In the genomic region with DNA sequence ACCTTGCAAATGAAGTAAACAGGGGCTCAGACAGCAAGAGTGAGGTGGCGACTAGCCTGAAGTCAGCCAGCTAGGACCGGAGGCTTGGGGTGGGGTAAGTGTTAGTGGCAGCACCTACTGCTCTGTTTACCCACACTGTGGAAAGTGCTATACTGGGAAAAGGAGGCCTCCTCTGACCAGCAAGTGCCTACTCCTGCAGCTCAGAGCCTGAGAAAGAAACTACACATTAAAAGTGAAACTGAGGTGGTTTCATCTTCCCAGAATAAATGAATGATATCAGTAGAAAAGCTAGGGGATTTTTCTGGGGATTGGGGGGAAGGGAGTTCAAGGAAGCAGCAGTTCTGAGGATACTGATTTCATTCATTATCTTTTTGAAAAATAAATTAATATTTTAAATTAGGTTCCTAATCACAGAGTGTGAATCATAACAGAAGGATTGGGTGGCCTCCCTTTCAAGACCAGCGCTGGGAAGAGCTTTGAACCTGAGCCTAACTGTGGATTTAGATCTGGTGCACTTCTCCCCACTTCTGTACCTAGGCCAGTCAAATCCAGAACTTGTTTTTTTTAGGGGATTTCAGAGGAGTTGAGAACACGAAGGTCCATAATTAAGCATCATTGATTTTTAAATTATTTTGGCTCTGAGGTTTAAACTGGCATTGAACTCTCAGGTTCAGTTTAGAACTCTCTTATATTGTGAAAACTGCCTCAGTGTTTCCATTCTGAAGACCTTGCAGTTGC, we compare ENCODE assay signal across 9 cellular contexts. TPM values are rescaled to one million over a fixed set of nuclear protein-coding genes. Genes with fewer than 3 reads are reported as not detected.
DNase-seq lines count a peak whose midpoint lies in the region; ATAC-seq and TF ChIP-seq lines count a peak whose summit lies in the region.
"Had no signal": no experiment of that assay in that cellular context is flagged by ENCODE, and none has a peak within 500 bp of the region (broad histone marks: within the 10 kb centered on the region; RNA-seq: fewer than 3 reads in every experiment).

No MANE protein-coding gene starts in this region.

- intact Hi-C loops in cardiac septum (cut with DNase I), result no loop called here

- H2AFZ ChIP-seq in KMS-11 (ENCODE audit: low read depth), result no peak overlapping the region

- peaks cover 25% of the 10 kb centered on the region for H3K4me1 ChIP-seq in KMS-11 (ENCODE audit: low read depth, poor library complexity, severe bottlenecking)

- no peak for TF ChIP-seq CTCF in KMS-11 (conservative IDR thresholded peaks at IDR 0.05; ENCODE audit: low read depth, low read length)

- no peaks in the 10 kb centered on the region for H3K79me2 ChIP-seq in KMS-11 (ENCODE audit: insufficient read depth, low read depth)

- peak overlapping the region; percentile 73 for H3K4me2 ChIP-seq in KMS-11

- no peak overlapping the region for H3K4me3 ChIP-seq in KMS-11 (IDR thresholded peaks at IDR 0.05; ENCODE audit: insufficient read depth, low read depth, low read length)

- DNase-seq in stimulated activated CD4-positive, alpha-beta T cell treated with anti-CD3 and anti-CD28 coated beads, Interleukin-12 subunit alpha, Interleukin-12 subunit beta, amount 100 ng/mL, for 48 hours (ENCODE audit: low read depth in 2 of 3, low spot score in 1 of 3), result peak; percentile 63 to 66 (median 65)
- DNase-seq in kidney glomerular epithelial cell (lab: John Stamatoyannopoulos, UW), result no peak
- no peak for DNase-seq in DMS153 (lab: John Stamatoyannopoulos, UW)
- no peak for DNase-seq in cardiac septum (ENCODE audit: low spot score)
- no peak for DNase-seq in Ammon's horn (ENCODE audit: low spot score)
- DNase-seq: Karpas-422 had no signal

- H3K27me3 ChIP-seq in KMS-11 (ENCODE audit: insufficient read depth, low read depth), result no peaks in the 10 kb centered on the region

- no peak overlapping the region for H3K9ac ChIP-seq in KMS-11

- peak; percentile 77 for ATAC-seq in GM18868 (IDR thresholded peaks at IDR 0.05; ENCODE audit: unreplicated experiment)
- ATAC-seq in HG02571 (IDR thresholded peaks at IDR 0.05; ENCODE audit: unreplicated experiment), result peak; percentile 69

- H4K20me1 ChIP-seq in KMS-11 (ENCODE audit: insufficient read depth), result no peaks in the 10 kb centered on the region

- no peak overlapping the region for H3K27ac ChIP-seq in KMS-11

- no peaks in the 10 kb centered on the region for H3K36me3 ChIP-seq in KMS-11 (ENCODE audit: insufficient read depth)

RNA-seq across cellular contexts. Expression of a gene that starts 48.1 kb away (rescaled TPM):
- 15.3 TPM for total RNA-seq in cardiac septum

Comparison
In these comparisons a context has a peak if more than half of its experiments do, and no peak if none do; other contexts are left out.
1. DNase-seq: peak in stimulated activated CD4-positive, alpha-beta T cell treated with anti-CD3 and anti-CD28 coated beads, Interleukin-12 subunit alpha, Interleukin-12 subunit beta, amount 100 ng/mL, for 48 hours (3 of 3); none in kidney glomerular epithelial cell (single experiment), DMS153 (single experiment), cardiac septum (single experiment) and Ammon's horn (single experiment).